Comparison of ENCODE assay signal across 15 cellular contexts in genomic region chr11:77152846-77153245, GRCh38. TPM values are rescaled to one million over a fixed set of nuclear protein-coding genes. Genes with fewer than 3 reads are reported as not detected.
DNase-seq lines count a peak whose midpoint lies in the region; ATAC-seq and TF ChIP-seq lines count a peak whose summit lies in the region.
"Had no signal": no experiment of that assay in that cellular context is flagged by ENCODE, and none has a peak within 500 bp of the region (broad histone marks: within the 10 kb centered on the region; RNA-seq: fewer than 3 reads in every experiment).

No MANE protein-coding gene starts in this region.

- intact Hi-C loops in CD4-positive, alpha-beta T cell (cut with DNase I, micrococcal nuclease): no loop called here

- peak overlapping the region; percentile 13 for H3K27ac Mint-ChIP-seq in CD4-positive, alpha-beta T cell
- H3K27ac Mint-ChIP-seq in activated naive CD8-positive, alpha-beta T cell: peak overlapping the region; percentile 42
- H3K27ac Mint-ChIP-seq in immature natural killer cell: peak overlapping the region in 5 of 6 donors; percentile 43 to 79 (median 69)
- H3K27ac Mint-ChIP-seq: activated naive CD4-positive, alpha-beta T cell treated with anti-CD3 and anti-CD28 coated beads, Interleukin-2, amount 10 ng/mL, durations not matched to agents 7 days and 5 days; IgD-negative memory B cell had no signal

- no peak overlapping the region for H3K27ac ChIP-seq in CD4-positive, alpha-beta T cell (ENCODE audit: low read depth, low read length)
- H3K27ac ChIP-seq: PC-9 had no signal

- no peaks in the 10 kb centered on the region for H3K27me3 ChIP-seq in CD4-positive, alpha-beta T cell (ENCODE audit: control insufficient read depth, insufficient read depth, low read length)

- no peaks in the 10 kb centered on the region for H3K36me3 Mint-ChIP-seq in CD4-positive, alpha-beta T cell (ENCODE audit: low read depth)
- no peaks in the 10 kb centered on the region for H3K36me3 Mint-ChIP-seq in activated naive CD8-positive, alpha-beta T cell
- peaks cover 0 to 5% (median 0%) of the 10 kb centered on the region in 3 donors for H3K36me3 Mint-ChIP-seq in immature natural killer cell
- H3K36me3 Mint-ChIP-seq: activated naive CD4-positive, alpha-beta T cell treated with anti-CD3 and anti-CD28 coated beads, Interleukin-2, amount 10 ng/mL, durations not matched to agents 7 days and 5 days; IgD-negative memory B cell had no signal

- H3K9me3 Mint-ChIP-seq in CD4-positive, alpha-beta T cell: no peaks in the 10 kb centered on the region
- H3K9me3 Mint-ChIP-seq in activated naive CD8-positive, alpha-beta T cell (ENCODE audit: low read depth): no peaks in the 10 kb centered on the region
- no peaks in the 10 kb centered on the region for H3K9me3 Mint-ChIP-seq in immature natural killer cell
- H3K9me3 Mint-ChIP-seq: activated naive CD4-positive, alpha-beta T cell treated with anti-CD3 and anti-CD28 coated beads, Interleukin-2, amount 10 ng/mL, durations not matched to agents 7 days and 5 days; IgD-negative memory B cell had no signal

- H3K9me3 ChIP-seq in CD4-positive, alpha-beta T cell (ENCODE audit: control insufficient read depth, low read length): no peaks in the 10 kb centered on the region

- TF ChIP-seq CTCF in CD4-positive, alpha-beta T cell (IDR thresholded peaks at IDR 0.05): no peak

- H3K27me3 Mint-ChIP-seq in CD4-positive, alpha-beta T cell: no peaks in the 10 kb centered on the region
- no peaks in the 10 kb centered on the region for H3K27me3 Mint-ChIP-seq in activated naive CD8-positive, alpha-beta T cell
- H3K27me3 Mint-ChIP-seq in immature natural killer cell (ENCODE audit: low read depth in 3 of 3): peaks cover 7 to 18% (median 15%) of the 10 kb centered on the region in 3 donors

- POLR2A ChIA-PET in CD4-positive, alpha-beta T cell (lab: Charles Lee): no interaction called here

- no peak for DNase-seq in CD4-positive, alpha-beta T cell
- DNase-seq in GF-D8 (lab: John Stamatoyannopoulos, UW) (peak; percentile 4), immature natural killer cell (no peak), NCI-H2029 treated with DMSO at 0.1 percent for 48 hours (lab: John Stamatoyannopoulos, UW) (no peak), AML-193 (lab: John Stamatoyannopoulos, UW) (no peak)
- DNase-seq: NCI-H1417, PC-9 had no signal

- CTCF ChIA-PET in CD4-positive, alpha-beta T cell (lab: Charles Lee): no interaction called here

- peaks cover 34% of the 10 kb centered on the region for H3K4me1 Mint-ChIP-seq in CD4-positive, alpha-beta T cell (ENCODE audit: low read depth)
- H3K4me1 Mint-ChIP-seq in activated naive CD8-positive, alpha-beta T cell (ENCODE audit: low read depth): peaks cover 40% of the 10 kb centered on the region
- H3K4me1 Mint-ChIP-seq in immature natural killer cell: peaks cover 50 to 64% of the 10 kb centered on the region in 2 donors

- no peak overlapping the region for H3K4me3 Mint-ChIP-seq in CD4-positive, alpha-beta T cell
- peak overlapping the region; percentile 24 for H3K4me3 Mint-ChIP-seq in activated naive CD8-positive, alpha-beta T cell
- peak overlapping the region; percentile 7 to 76 (median 71) for H3K4me3 Mint-ChIP-seq in immature natural killer cell
- H3K4me3 Mint-ChIP-seq: activated naive CD4-positive, alpha-beta T cell treated with anti-CD3 and anti-CD28 coated beads, Interleukin-2, amount 10 ng/mL, durations not matched to agents 7 days and 5 days; IgD-negative memory B cell had no signal

- no peak for ATAC-seq in CD4-positive, alpha-beta T cell (ENCODE audit: poor library complexity)
- ATAC-seq in HG03175 (IDR thresholded peaks at IDR 0.05; ENCODE audit: unreplicated experiment): no peak
- no peak for ATAC-seq in HG02588 (IDR thresholded peaks at IDR 0.05; ENCODE audit: unreplicated experiment)
- ATAC-seq: right cardiac atrium had no signal

RNA-seq across cellular contexts. Expression of gene MYO7A, which starts 24.8 kb away (rescaled TPM):
- total RNA-seq in CD4-positive, alpha-beta T cell: under 1 TPM; 0.61 to 0.63 TPM
- polyA plus RNA-seq in immature natural killer cell: under 1 TPM in 2 of 3 donors, not detected in 1; 0.21 to 0.45 TPM
- polyA plus RNA-seq: IgD-negative memory B cell had no signal

RNA-seq across cellular contexts. Expression of gene OMP, which starts 50.2 kb away (rescaled TPM):
- total RNA-seq in CD4-positive, alpha-beta T cell: not detected
- not detected for polyA plus RNA-seq in immature natural killer cell
- total RNA-seq: epithelial cell of proximal tubule, lower leg skin, right cardiac atrium had no signal
- polyA plus RNA-seq: IgD-negative memory B cell, right cardiac atrium had no signal

Comparison
In these comparisons a context has a peak if more than half of its experiments do, and no peak if none do; other contexts are left out.
1. H3K27ac Mint-ChIP-seq: peak in every context shown above with its lines; median percentile 69 in immature natural killer cell; 42 in activated naive CD8-positive, alpha-beta T cell; 13 in CD4-positive, alpha-beta T cell.